18 cellular contexts compared by ENCODE assay signal in the genomic region with DNA sequence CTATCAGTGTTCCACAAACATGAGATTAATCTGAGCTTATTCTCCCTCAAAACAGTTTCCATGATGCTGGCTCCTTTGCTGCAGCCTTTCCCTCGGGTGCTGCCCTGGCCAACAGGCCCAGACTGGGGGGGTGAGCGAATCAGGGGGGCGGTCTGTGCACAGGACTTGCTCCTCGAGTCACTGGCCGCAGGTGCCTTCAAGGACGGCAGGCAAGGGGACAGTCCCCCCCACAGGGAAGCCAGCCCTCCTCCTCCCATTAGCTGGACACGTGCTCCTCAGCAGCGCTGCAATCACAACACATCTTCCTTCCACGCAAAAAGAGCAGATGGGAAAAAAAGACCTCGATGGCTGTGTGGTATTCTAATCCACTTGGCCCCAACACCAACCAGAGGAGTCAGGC. TPM values are rescaled to one million over a fixed set of nuclear protein-coding genes. Genes with fewer than 3 reads are reported as not detected.
A peak's percentile ranks its signal among the peaks of the same experiment; 100 is the strongest.
DNase-seq lines count a peak whose midpoint lies in the region; ATAC-seq, FAIRE-seq and TF ChIP-seq lines count a peak whose summit lies in the region.
"Had no signal": no experiment of that assay in that cellular context is flagged by ENCODE, and none has a peak within 500 bp of the region (broad histone marks: within the 10 kb centered on the region; RNA-seq: fewer than 3 reads in every experiment).

No MANE protein-coding gene starts in this region.

- H3K9ac ChIP-seq in HepG2 (ENCODE audit: insufficient read depth, low read depth, low read length) (no peak overlapping the region), trophoblast cell (ENCODE audit: low read length) (no peak overlapping the region)
- H3K9ac ChIP-seq: GM23248 had no signal

- no peak overlapping the region for H4K12ac ChIP-seq in trophoblast cell (ENCODE audit: low read depth, low read length)

- H3K9me3 ChIP-seq in HepG2 (ENCODE audit: low read length) (no peaks in the 10 kb centered on the region), right lobe of liver (no peaks in the 10 kb centered on the region), WERI-Rb-1 (ENCODE audit: severe bottlenecking) (no peaks in the 10 kb centered on the region), trophoblast cell (ENCODE audit: insufficient read depth, low read depth, low read length) (no peaks in the 10 kb centered on the region)

- no peak overlapping the region for H2BK120ac ChIP-seq in trophoblast cell (ENCODE audit: insufficient read depth, low read length, poor library complexity)

- H4K20me1 ChIP-seq in HepG2 (ENCODE audit: insufficient read depth, low read length) = peaks cover 76% of the 10 kb centered on the region

- in situ Hi-C loops in HepG2 (cut with HindIII; ENCODE audit: extremely low pct_ligation_motif_present, low pct_unique_long_range_greater_than_20kb) = no loop called here

- no peak for ATAC-seq in HepG2
- no peak for ATAC-seq in right lobe of liver
- no peak for ATAC-seq in HG03571 (IDR thresholded peaks at IDR 0.05; ENCODE audit: unreplicated experiment)
- ATAC-seq: HCT116 had no signal

- H2BK5ac ChIP-seq in trophoblast cell (ENCODE audit: low read depth, low read length, poor library complexity) = no peak overlapping the region

- DNase-seq in HepG2 (ENCODE audit: low spot score) (no peak), right lobe of liver (no peak), WERI-Rb-1 (no peak), trophoblast cell (no peak), midbrain (lab: John Stamatoyannopoulos, UW) (no peak), NCI-H510A treated with DMSO at 0.1 percent for 48 hours (lab: John Stamatoyannopoulos, UW) (no peak)
- DNase-seq: ACHN, AML-193, GF-D8, GM23248, NCI-H1105, NCI-H1694, NCI-H2081 treated with DMSO at 0.1 percent for 48 hours, NCI-H510A, NCI-H774, RPMI8226 had no signal

- no peak overlapping the region for H2AK5ac ChIP-seq in trophoblast cell (ENCODE audit: low read length)

- no TSS peak for BruUV-seq in HepG2 (replicated peaks; lab: Mats Ljungman, UMichigan)

- 88% methylated on average over 10 of the region's 10 CpGs for WGBS in HepG2 (ENCODE audit: low lambda C conversion rate)
- no CpG with 5 or more reads among the region's 10 CpGs for WGBS in right lobe of liver (ENCODE audit: insufficient coverage, low coverage, low lambda C conversion rate, missing lambda C conversion rate)
- no CpG with 5 or more reads among the region's 10 CpGs for WGBS in trophoblast cell (ENCODE audit: extremely low coverage, insufficient coverage, insufficient read length)

- H2BK12ac ChIP-seq in trophoblast cell (ENCODE audit: low read length) = no peak overlapping the region

- peak overlapping the region; percentile 86 for H3K4ac ChIP-seq in trophoblast cell (ENCODE audit: low read depth, low read length)

- TF ChIP-seq CTCF in HepG2 (CRISPR knock-in tag; IDR thresholded peaks at IDR 0.05) = no peak
- no peak for TF ChIP-seq CTCF in right lobe of liver (IDR thresholded peaks at IDR 0.05)
- no peak for TF ChIP-seq CTCF in WERI-Rb-1 (IDR thresholded peaks at IDR 0.05; ENCODE audit: low read depth, low read length)

- intact Hi-C loops in HepG2 (cut with micrococcal nuclease; ENCODE audit: unreplicated experiment) (no loop called here), right lobe of liver (cut with DNase I) (no loop called here)

- TF ChIP-seq POLR2A in HepG2 (IDR thresholded peaks at IDR 0.05; ENCODE audit: insufficient read depth in 1 of 2, low read depth in 2 of 2, low read length in 2 of 2) (no peak), right lobe of liver (IDR thresholded peaks at IDR 0.05) (no peak)

- peaks cover 75 to 91% of the 10 kb centered on the region in 2 experiments for H3K36me3 ChIP-seq in HepG2 (replicated peaks in 1 of 2; ENCODE audit: control insufficient read depth in 1 of 2, insufficient read depth in 2 of 2, low read length in 2 of 2)
- H3K36me3 ChIP-seq in right lobe of liver = peaks cover 0 to 67% (median 28%) of the 10 kb centered on the region in 4 donors
- H3K36me3 ChIP-seq in WERI-Rb-1 = peaks cover 98% of the 10 kb centered on the region
- H3K36me3 ChIP-seq in trophoblast cell (ENCODE audit: control insufficient read depth in 1 of 2, insufficient read depth in 2 of 2, low read length in 2 of 2) = peaks cover 80 to 83% of the 10 kb centered on the region in 2 experiments

- peaks cover 16% of the 10 kb centered on the region for H3K4me1 ChIP-seq in HepG2 (ENCODE audit: insufficient read depth, low read length)
- H3K4me1 ChIP-seq in right lobe of liver = no peaks in the 10 kb centered on the region
- peaks cover 3 to 5% of the 10 kb centered on the region in 2 experiments for H3K4me1 ChIP-seq in trophoblast cell (ENCODE audit: control insufficient read depth in 1 of 2, insufficient read depth in 2 of 2, low read length in 2 of 2)

- H3K27me3 ChIP-seq in HepG2 (ENCODE audit: control insufficient read depth in 1 of 2, insufficient read depth in 2 of 2, low read length in 2 of 2) = no peaks in the 10 kb centered on the region
- no peaks in the 10 kb centered on the region for H3K27me3 ChIP-seq in right lobe of liver
- H3K27me3 ChIP-seq in WERI-Rb-1 (ENCODE audit: insufficient read depth, low read depth, severe bottlenecking) = no peaks in the 10 kb centered on the region
- H3K27me3 ChIP-seq in trophoblast cell (ENCODE audit: insufficient read depth, low read length) = no peaks in the 10 kb centered on the region

- TF ChIP-seq EP300 in HepG2 (IDR thresholded peaks at IDR 0.05; ENCODE audit: low read depth in 2 of 2, low read length in 2 of 2) = no peak
- no peak for TF ChIP-seq EP300 in HepG2 (CRISPR knock-in tag; IDR thresholded peaks at IDR 0.05; ENCODE audit: borderline replicate concordance)

- H4K8ac ChIP-seq in trophoblast cell (ENCODE audit: low read depth, low read length) = no peak overlapping the region

- H3K79me2 ChIP-seq in HepG2 (ENCODE audit: insufficient read depth, low read length) (peaks cover 71% of the 10 kb centered on the region), trophoblast cell (ENCODE audit: control insufficient read depth, insufficient read depth, low read length, poor library complexity) (peaks cover 42% of the 10 kb centered on the region)

- no peaks in the 10 kb centered on the region for H3K79me1 ChIP-seq in trophoblast cell (ENCODE audit: low read length)

- H3K4me2 ChIP-seq in HepG2 (ENCODE audit: low read depth, low read length) (no peak overlapping the region), trophoblast cell (ENCODE audit: low read length) (no peak overlapping the region)

- no peak for FAIRE-seq in HepG2 (lab: Jason Lieb, UNC)

- no peak overlapping the region for H3K18ac ChIP-seq in trophoblast cell (ENCODE audit: low read length)

- no peak overlapping the region for H3K23ac ChIP-seq in trophoblast cell (ENCODE audit: low read length)

- no peak overlapping the region for H3K27ac ChIP-seq in HepG2 (ENCODE audit: extremely low read length, insufficient read depth, low read length)
- H3K27ac ChIP-seq in right lobe of liver = no peak overlapping the region
- peak overlapping the region; percentile 40 for H3K27ac ChIP-seq in WERI-Rb-1
- no peak overlapping the region for H3K27ac ChIP-seq in trophoblast cell (ENCODE audit: low read depth, low read length)
- H3K27ac ChIP-seq: GM23248 had no signal

- no peak overlapping the region for H4K91ac ChIP-seq in trophoblast cell (ENCODE audit: low read depth, low read length)

- no peak for TF ChIP-seq RAD21 in HepG2 (CRISPR knock-in tag; IDR thresholded peaks at IDR 0.05)

- CTCF ChIA-PET in HepG2 (lab: Yijun Ruan, JAX; ENCODE audit: low intra/inter-chr PET ratio, low total read pairs) = no interaction called here

- POLR2A ChIA-PET in HepG2 (lab: Yijun Ruan, JAX) = interaction anchor here (1.5 kb wide), 1 partner anchor 9 kb away, joined by 5 read pairs; no protein-coding TSS in a partner anchor

- H3K14ac ChIP-seq in trophoblast cell (ENCODE audit: low read length) = no peak overlapping the region

- H2AFZ ChIP-seq in HepG2 (ENCODE audit: low read length) (no peak overlapping the region), trophoblast cell (ENCODE audit: insufficient read depth, low read length, poor library complexity) (no peak overlapping the region)
- H2AFZ ChIP-seq: GM23248 had no signal

- no peak overlapping the region for H3K4me3 ChIP-seq in HepG2 (replicated peaks in 1 of 3; ENCODE audit: insufficient read depth in 1 of 3, low read depth in 2 of 3, low read length in 3 of 3)
- no peak overlapping the region for H3K4me3 ChIP-seq in right lobe of liver
- no peak overlapping the region for H3K4me3 ChIP-seq in WERI-Rb-1 (ENCODE audit: low read depth, low read length)
- H3K4me3 ChIP-seq in trophoblast cell (ENCODE audit: low read depth, low read length) = no peak overlapping the region
- H3K4me3 ChIP-seq: GM23248 had no signal

RNA-seq across cellular contexts. Expression of gene YTHDF1, which starts 10.0 kb away (rescaled TPM):
- total RNA-seq in HepG2 (2016; rRNA removed; fragmentation: Illumina TruSeq; extraction: Trizol) = 37.7 and 39.8 TPM in 2 replicates
- 15.1 and 15.2 TPM in 2 replicates for total RNA-seq in HepG2 (2016; cell fraction: cytosol; rRNA removed; fragmentation: Illumina TruSeq; extraction: Trizol; ENCODE audit: low read depth)
- 35.8 and 37.7 TPM in 2 replicates for total RNA-seq in HepG2 (2016; cell fraction: insoluble cytoplasmic fraction; rRNA removed; fragmentation: Illumina TruSeq; extraction: Trizol)
- total RNA-seq in HepG2 (2016; cell fraction: membrane; rRNA removed; fragmentation: Illumina TruSeq; extraction: Trizol) = 41.8 and 42.4 TPM in 2 replicates
- total RNA-seq in HepG2 (2016; cell fraction: nucleus; rRNA removed; fragmentation: Illumina TruSeq; extraction: Trizol) = 28.2 and 31.2 TPM in 2 replicates
- polyA plus RNA-seq in HepG2 (2011; rRNA removed) = 34.5 and 36.4 TPM in 2 replicates
- 27.2 and 28.5 TPM in 2 replicates for polyA plus RNA-seq in HepG2 (2011; cell fraction: cytosol; rRNA removed)
- polyA plus RNA-seq in HepG2 (2011; cell fraction: nucleus; rRNA removed) = 36.7 and 41.9 TPM in 2 replicates
- polyA plus RNA-seq in HepG2 (2012) = 36.8 and 38.5 TPM in 2 replicates
- polyA plus RNA-seq in HepG2 (2016; cell fraction: cytosol; fragmentation: Illumina TruSeq; extraction: Trizol; ENCODE audit: low read depth) = 9.5 and 11.3 TPM in 2 replicates
- 51.6 and 60.0 TPM in 2 replicates for polyA plus RNA-seq in HepG2 (2016; cell fraction: insoluble cytoplasmic fraction; fragmentation: Illumina TruSeq; extraction: Trizol; ENCODE audit: low read depth)
- 29.6 and 31.9 TPM in 2 replicates for polyA plus RNA-seq in HepG2 (2016; cell fraction: membrane; fragmentation: Illumina TruSeq; extraction: Trizol; ENCODE audit: low read depth)
- 75.9 and 78.1 TPM in 2 replicates for polyA plus RNA-seq in HepG2 (2016; cell fraction: nucleus; fragmentation: Illumina TruSeq; extraction: Trizol; ENCODE audit: insufficient read depth, low read depth)
- polyA minus RNA-seq in HepG2 (2011; rRNA and poly(A)+ RNA removed; ENCODE audit: low replicate concordance) = 40.3 and 47.9 TPM in 2 replicates
- 30.1 and 32.4 TPM in 2 replicates for polyA minus RNA-seq in HepG2 (2011; cell fraction: cytosol; rRNA and poly(A)+ RNA removed)
- polyA minus RNA-seq in HepG2 (2011; cell fraction: nucleus; rRNA and poly(A)+ RNA removed) = 17.8 and 21.1 TPM in 2 replicates
- 10 to 100 TPM; 16.4 to 23.6 (median 21.1) TPM for total RNA-seq in right lobe of liver
- polyA plus RNA-seq in trophoblast cell (2013) = 89.1 and 94.0 TPM in 2 replicates

RNA-seq across cellular contexts. Expression of gene BIRC7, which starts 29.8 kb away (rescaled TPM):
- 0.20 and 0.27 TPM in 2 replicates for total RNA-seq in HepG2 (2016; rRNA removed; fragmentation: Illumina TruSeq; extraction: Trizol)
- not detected in 2 replicates for total RNA-seq in HepG2 (2016; cell fraction: cytosol; rRNA removed; fragmentation: Illumina TruSeq; extraction: Trizol; ENCODE audit: low read depth)
- 0.33 and 0.45 TPM in 2 replicates for total RNA-seq in HepG2 (2016; cell fraction: insoluble cytoplasmic fraction; rRNA removed; fragmentation: Illumina TruSeq; extraction: Trizol)
- 0.12 and 0.17 TPM in 2 replicates for total RNA-seq in HepG2 (2016; cell fraction: membrane; rRNA removed; fragmentation: Illumina TruSeq; extraction: Trizol)
- 0.28 and 0.53 TPM in 2 replicates for total RNA-seq in HepG2 (2016; cell fraction: nucleus; rRNA removed; fragmentation: Illumina TruSeq; extraction: Trizol)
- polyA plus RNA-seq in HepG2 (2011; rRNA removed) = 5.1 and 8.6 TPM in 2 replicates
- polyA plus RNA-seq in HepG2 (2011; cell fraction: cytosol; rRNA removed) = 4.3 and 7.9 TPM in 2 replicates
- polyA plus RNA-seq in HepG2 (2011; cell fraction: nucleus; rRNA removed) = 81.1 and 86.7 TPM in 2 replicates
- polyA plus RNA-seq in HepG2 (2012) = 2.6 and 6.6 TPM in 2 replicates
- polyA plus RNA-seq in HepG2 (2016; cell fraction: cytosol; fragmentation: Illumina TruSeq; extraction: Trizol; ENCODE audit: low read depth) = 0.14 TPM in 1 of 2 replicates, not detected in the other
- 0.37 TPM in 1 of 2 replicates, not detected in the other for polyA plus RNA-seq in HepG2 (2016; cell fraction: insoluble cytoplasmic fraction; fragmentation: Illumina TruSeq; extraction: Trizol; ENCODE audit: low read depth)
- polyA plus RNA-seq in HepG2 (2016; cell fraction: membrane; fragmentation: Illumina TruSeq; extraction: Trizol; ENCODE audit: low read depth) = 0.29 TPM in 1 of 2 replicates, not detected in the other
- 0.62 and 0.85 TPM in 2 replicates for polyA plus RNA-seq in HepG2 (2016; cell fraction: nucleus; fragmentation: Illumina TruSeq; extraction: Trizol; ENCODE audit: insufficient read depth, low read depth)
- 0.37 and 4.3 TPM in 2 replicates for polyA minus RNA-seq in HepG2 (2011; rRNA and poly(A)+ RNA removed; ENCODE audit: low replicate concordance)
- polyA minus RNA-seq in HepG2 (2011; cell fraction: cytosol; rRNA and poly(A)+ RNA removed) = 2.0 and 2.2 TPM in 2 replicates
- 6.4 and 9.9 TPM in 2 replicates for polyA minus RNA-seq in HepG2 (2011; cell fraction: nucleus; rRNA and poly(A)+ RNA removed)
- not detected for total RNA-seq in right lobe of liver
- polyA plus RNA-seq in trophoblast cell (2013) = 12.8 and 14.9 TPM in 2 replicates
- total RNA-seq: GM23248 had no signal
- polyA plus RNA-seq: GM23248 had no signal

RNA-seq across cellular contexts. Expression of gene NKAIN4, which starts 48.4 kb away (rescaled TPM):
- total RNA-seq in HepG2 (2016; rRNA removed; fragmentation: Illumina TruSeq; extraction: Trizol) (not detected in 2 replicates), right lobe of liver (not detected)
- not detected in 2 replicates for total RNA-seq in HepG2 (2016; cell fraction: cytosol; rRNA removed; fragmentation: Illumina TruSeq; extraction: Trizol; ENCODE audit: low read depth)
- not detected in 2 replicates for total RNA-seq in HepG2 (2016; cell fraction: insoluble cytoplasmic fraction; rRNA removed; fragmentation: Illumina TruSeq; extraction: Trizol)
- total RNA-seq in HepG2 (2016; cell fraction: membrane; rRNA removed; fragmentation: Illumina TruSeq; extraction: Trizol) = not detected in 2 replicates
- not detected in 2 replicates for total RNA-seq in HepG2 (2016; cell fraction: nucleus; rRNA removed; fragmentation: Illumina TruSeq; extraction: Trizol)
- not detected in 2 replicates for polyA plus RNA-seq in HepG2 (2011; rRNA removed)
- not detected in 2 replicates for polyA plus RNA-seq in HepG2 (2011; cell fraction: cytosol; rRNA removed)
- not detected in 2 replicates for polyA plus RNA-seq in HepG2 (2011; cell fraction: nucleus; rRNA removed)
- 0.27 TPM in 1 of 2 replicates, not detected in the other for polyA plus RNA-seq in HepG2 (2012)
- not detected in 2 replicates for polyA plus RNA-seq in HepG2 (2016; cell fraction: cytosol; fragmentation: Illumina TruSeq; extraction: Trizol; ENCODE audit: low read depth)
- polyA plus RNA-seq in HepG2 (2016; cell fraction: insoluble cytoplasmic fraction; fragmentation: Illumina TruSeq; extraction: Trizol; ENCODE audit: low read depth) = not detected in 2 replicates
- not detected in 2 replicates for polyA plus RNA-seq in HepG2 (2016; cell fraction: membrane; fragmentation: Illumina TruSeq; extraction: Trizol; ENCODE audit: low read depth)
- polyA plus RNA-seq in HepG2 (2016; cell fraction: nucleus; fragmentation: Illumina TruSeq; extraction: Trizol; ENCODE audit: insufficient read depth, low read depth) = not detected in 2 replicates
- not detected in 2 replicates for polyA minus RNA-seq in HepG2 (2011; rRNA and poly(A)+ RNA removed; ENCODE audit: low replicate concordance)
- not detected in 2 replicates for polyA minus RNA-seq in HepG2 (2011; cell fraction: cytosol; rRNA and poly(A)+ RNA removed)
- not detected in 2 replicates for polyA minus RNA-seq in HepG2 (2011; cell fraction: nucleus; rRNA and poly(A)+ RNA removed)
- polyA plus RNA-seq in trophoblast cell (2013) = 40.3 and 44.3 TPM in 2 replicates
- total RNA-seq: GM23248 had no signal
- polyA plus RNA-seq: GM23248 had no signal
